Comparison of ENCODE assay signal across 8 cellular contexts in the genomic region with DNA sequence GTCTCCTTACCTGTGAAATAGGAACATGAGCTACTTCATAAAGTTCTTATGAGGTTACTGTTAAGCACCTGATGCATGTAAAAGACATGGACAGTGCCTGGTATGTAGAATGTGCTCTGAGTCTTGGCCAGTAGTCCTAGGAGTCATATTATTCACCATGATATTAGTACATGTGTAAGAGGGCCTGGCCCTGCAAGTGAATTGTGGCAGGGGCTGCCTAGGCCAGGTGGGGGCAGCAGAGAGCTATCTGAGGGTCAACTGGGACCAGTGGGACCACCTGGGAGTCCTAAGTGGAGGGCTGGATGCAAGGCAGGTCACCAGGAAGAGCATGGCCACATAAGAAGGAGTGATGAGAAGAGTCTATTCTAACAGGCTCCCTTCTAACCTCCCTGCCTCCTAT.
A peak's percentile ranks its signal among the peaks of the same experiment; 100 is the strongest.
DNase-seq lines count a peak whose midpoint lies in the region; ATAC-seq and TF ChIP-seq lines count a peak whose summit lies in the region.

No MANE protein-coding gene starts in this region.

- H3K4me1 ChIP-seq in SK-N-SH (ENCODE audit: control insufficient read depth in 1 of 2, insufficient read depth in 2 of 2, low read depth in 1 of 2, low read length in 1 of 2) = peaks cover 0 to 11% of the 10 kb centered on the region in 2 experiments; a peak in 1 of 4 replicates

- no peak overlapping the region for H3K4me3 Mint-ChIP-seq in stimulated activated naive B cell treated with anti-CD40 and anti-IgM and Interleukin-4, amounts not matched to agents 10 μg/mL and 1 μg/mL and 100 μg/mL, for 72 hours

- no peak overlapping the region for H3K27ac Mint-ChIP-seq in stimulated activated naive B cell treated with anti-CD40 and anti-IgM and Interleukin-4, amounts not matched to agents 10 μg/mL and 1 μg/mL and 100 μg/mL, for 72 hours

- DNase-seq in stimulated activated CD4-positive, alpha-beta T cell treated with anti-CD3 and anti-CD28 coated beads, Interleukin-15, amount 100 ng/mL, for 24 hours = peak; percentile 36
- DNase-seq in stimulated activated CD4-positive, alpha-beta T cell treated with anti-CD3 and anti-CD28 coated beads, Interleukin-4, amount 100 ng/mL, for 4 hours = no peak
- peak; percentile 63 for DNase-seq in SK-N-SH
- peak; percentile 52 for DNase-seq in left cardiac atrium
- DNase-seq in stimulated activated naive B cell treated with anti-CD40 and anti-IgM and Interleukin-4, amounts not matched to agents 10 μg/mL and 1 μg/mL and 100 μg/mL, for 72 hours = no peak
- DNase-seq in DMS153 (lab: John Stamatoyannopoulos, UW) = no peak

- no peaks in the 10 kb centered on the region for H3K4me1 Mint-ChIP-seq in stimulated activated naive B cell treated with anti-CD40 and anti-IgM and Interleukin-4, amounts not matched to agents 10 μg/mL and 1 μg/mL and 100 μg/mL, for 72 hours

- TF ChIP-seq EP300 in SK-N-SH (IDR thresholded peaks at IDR 0.05; ENCODE audit: borderline replicate concordance in 1 of 2, low read depth in 1 of 2, low read length in 1 of 2) = no peak

- ATAC-seq in HG03342 (IDR thresholded peaks at IDR 0.05; ENCODE audit: unreplicated experiment) (peak; percentile 48), left cardiac atrium (peak; percentile 25 to 58), HG02970 (IDR thresholded peaks at IDR 0.05; ENCODE audit: low FRiP score, unreplicated experiment) (no peak)
- peak; percentile 46 to 58 for ATAC-seq in stimulated activated naive B cell treated with anti-CD40 and anti-IgM and Interleukin-4, amounts not matched to agents 10 μg/mL and 1 μg/mL and 100 μg/mL, for 72 hours (replicated peaks)

- no peaks in the 10 kb centered on the region for H3K79me2 ChIP-seq in SK-N-SH (ENCODE audit: insufficient read depth)

- H3K4me2 ChIP-seq in SK-N-SH = no peak overlapping the region

- CTCF ChIA-PET in SK-N-SH (lab: Yijun Ruan, JAX) = interaction anchor here (0.6 to 3.8 kb wide), 17 partner anchors 9 to 787 kb away, joined by 3 to 14 read pairs (median 4); no protein-coding TSS in a partner anchor

- H4K20me1 ChIP-seq in SK-N-SH (ENCODE audit: insufficient read depth) = no peaks in the 10 kb centered on the region

- H2AFZ ChIP-seq in SK-N-SH (ENCODE audit: low read depth) = no peak overlapping the region

- TF ChIP-seq RAD21 in SK-N-SH (IDR thresholded peaks at IDR 0.05; ENCODE audit: low read length) = peak; percentile 86

- H3K4me3 ChIP-seq in SK-N-SH (ENCODE audit: low read depth in 2 of 2, low read length in 1 of 2) = no peak overlapping the region

- no peak overlapping the region; a peak in 1 of 4 replicates for H3K27ac ChIP-seq in SK-N-SH (ENCODE audit: low read depth in 2 of 2, low read length in 1 of 2)

- POLR2A ChIA-PET in SK-N-SH (lab: Yijun Ruan, JAX) = no interaction called here

- H3K27me3 ChIP-seq in SK-N-SH (ENCODE audit: insufficient read depth) = no peaks in the 10 kb centered on the region; the same call in 1 of the 2 replicates

- intact Hi-C loops in left cardiac atrium (cut with DNase I) = loop anchor here in 1 of 2 donors (10.0 kb wide), 2 partner anchors 158 to 788 kb away; no protein-coding TSS in a partner anchor

- H3K9me2 ChIP-seq in SK-N-SH = no peaks in the 10 kb centered on the region

- H3K9ac ChIP-seq in SK-N-SH = no peak overlapping the region

- peaks cover 0 to 8% of the 10 kb centered on the region in 2 donors for H3K27me3 Mint-ChIP-seq in stimulated activated naive B cell treated with anti-CD40 and anti-IgM and Interleukin-4, amounts not matched to agents 10 μg/mL and 1 μg/mL and 100 μg/mL, for 72 hours

- no peaks in the 10 kb centered on the region for H3F3A ChIP-seq in SK-N-SH (replicated peaks; ENCODE audit: insufficient read depth)

- H3K9me3 Mint-ChIP-seq in stimulated activated naive B cell treated with anti-CD40 and anti-IgM and Interleukin-4, amounts not matched to agents 10 μg/mL and 1 μg/mL and 100 μg/mL, for 72 hours = peaks cover 0 to 1% of the 10 kb centered on the region in 2 donors

- no peaks in the 10 kb centered on the region for H3K9me3 ChIP-seq in SK-N-SH

- TF ChIP-seq CTCF in SK-N-SH (IDR thresholded peaks at IDR 0.05) = peak; percentile 61

- H3K36me3 ChIP-seq in SK-N-SH (replicated peaks in 1 of 2; ENCODE audit: control insufficient read depth in 1 of 2, insufficient read depth in 2 of 2, low read length in 1 of 2) = no peaks in the 10 kb centered on the region

- H3K36me3 Mint-ChIP-seq in stimulated activated naive B cell treated with anti-CD40 and anti-IgM and Interleukin-4, amounts not matched to agents 10 μg/mL and 1 μg/mL and 100 μg/mL, for 72 hours = no peaks in the 10 kb centered on the region

TF ChIP-seq in SK-N-SH, 30 proteins besides CTCF, POLR2A, EP300 and RAD21:
- TF ChIP-seq NRF1 (IDR thresholded peaks at IDR 0.05; ENCODE audit: low read depth, low read length) (no peak), FOXJ3 (CRISPR knock-in tag; IDR thresholded peaks at IDR 0.05) (no peak), MXI1 (IDR thresholded peaks at IDR 0.05; ENCODE audit: low read depth, low read length) (peak; percentile 39; the same call in 1 of the 2 replicates), SMC3 (IDR thresholded peaks at IDR 0.05; ENCODE audit: low read depth, low read length) (peak; percentile 66; the same call in 1 of the 2 replicates), YY1 (IDR thresholded peaks at IDR 0.05; ENCODE audit: low read depth) (no peak), MEF2A (IDR thresholded peaks at IDR 0.05; ENCODE audit: borderline replicate concordance, low read depth) (no peak)
- TF ChIP-seq, protein P1, sequence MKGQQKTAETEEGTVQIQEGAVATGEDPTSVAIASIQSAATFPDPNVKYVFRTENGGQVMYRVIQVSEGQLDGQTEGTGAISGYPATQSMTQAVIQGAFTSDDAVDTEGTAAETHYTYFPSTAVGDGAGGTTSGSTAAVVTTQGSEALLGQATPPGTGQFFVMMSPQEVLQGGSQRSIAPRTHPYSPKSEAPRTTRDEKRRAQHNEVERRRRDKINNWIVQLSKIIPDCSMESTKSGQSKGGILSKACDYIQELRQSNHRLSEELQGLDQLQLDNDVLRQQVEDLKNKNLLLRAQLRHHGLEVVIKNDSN (IDR thresholded peaks at IDR 0.05; ENCODE audit: borderline replicate concordance, low read depth) = no peak
- TF ChIP-seq, protein P2, sequence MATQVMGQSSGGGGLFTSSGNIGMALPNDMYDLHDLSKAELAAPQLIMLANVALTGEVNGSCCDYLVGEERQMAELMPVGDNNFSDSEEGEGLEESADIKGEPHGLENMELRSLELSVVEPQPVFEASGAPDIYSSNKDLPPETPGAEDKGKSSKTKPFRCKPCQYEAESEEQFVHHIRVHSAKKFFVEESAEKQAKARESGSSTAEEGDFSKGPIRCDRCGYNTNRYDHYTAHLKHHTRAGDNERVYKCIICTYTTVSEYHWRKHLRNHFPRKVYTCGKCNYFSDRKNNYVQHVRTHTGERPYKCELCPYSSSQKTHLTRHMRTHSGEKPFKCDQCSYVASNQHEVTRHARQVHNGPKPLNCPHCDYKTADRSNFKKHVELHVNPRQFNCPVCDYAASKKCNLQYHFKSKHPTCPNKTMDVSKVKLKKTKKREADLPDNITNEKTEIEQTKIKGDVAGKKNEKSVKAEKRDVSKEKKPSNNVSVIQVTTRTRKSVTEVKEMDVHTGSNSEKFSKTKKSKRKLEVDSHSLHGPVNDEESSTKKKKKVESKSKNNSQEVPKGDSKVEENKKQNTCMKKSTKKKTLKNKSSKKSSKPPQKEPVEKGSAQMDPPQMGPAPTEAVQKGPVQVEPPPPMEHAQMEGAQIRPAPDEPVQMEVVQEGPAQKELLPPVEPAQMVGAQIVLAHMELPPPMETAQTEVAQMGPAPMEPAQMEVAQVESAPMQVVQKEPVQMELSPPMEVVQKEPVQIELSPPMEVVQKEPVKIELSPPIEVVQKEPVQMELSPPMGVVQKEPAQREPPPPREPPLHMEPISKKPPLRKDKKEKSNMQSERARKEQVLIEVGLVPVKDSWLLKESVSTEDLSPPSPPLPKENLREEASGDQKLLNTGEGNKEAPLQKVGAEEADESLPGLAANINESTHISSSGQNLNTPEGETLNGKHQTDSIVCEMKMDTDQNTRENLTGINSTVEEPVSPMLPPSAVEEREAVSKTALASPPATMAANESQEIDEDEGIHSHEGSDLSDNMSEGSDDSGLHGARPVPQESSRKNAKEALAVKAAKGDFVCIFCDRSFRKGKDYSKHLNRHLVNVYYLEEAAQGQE (IDR thresholded peaks at IDR 0.05; ENCODE audit: low read depth, low read length) = no peak
- TF ChIP-seq, protein P3, sequence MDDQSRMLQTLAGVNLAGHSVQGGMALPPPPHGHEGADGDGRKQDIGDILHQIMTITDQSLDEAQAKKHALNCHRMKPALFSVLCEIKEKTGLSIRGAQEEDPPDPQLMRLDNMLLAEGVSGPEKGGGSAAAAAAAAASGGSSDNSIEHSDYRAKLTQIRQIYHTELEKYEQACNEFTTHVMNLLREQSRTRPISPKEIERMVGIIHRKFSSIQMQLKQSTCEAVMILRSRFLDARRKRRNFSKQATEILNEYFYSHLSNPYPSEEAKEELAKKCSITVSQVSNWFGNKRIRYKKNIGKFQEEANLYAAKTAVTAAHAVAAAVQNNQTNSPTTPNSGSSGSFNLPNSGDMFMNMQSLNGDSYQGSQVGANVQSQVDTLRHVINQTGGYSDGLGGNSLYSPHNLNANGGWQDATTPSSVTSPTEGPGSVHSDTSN (IDR thresholded peaks at IDR 0.05) = no peak

Comparison
In these comparisons a context has a peak if more than half of its experiments do, and no peak if none do; other contexts are left out.
1. DNase-seq: peak in stimulated activated CD4-positive, alpha-beta T cell treated with anti-CD3 and anti-CD28 coated beads, Interleukin-15, amount 100 ng/mL, for 24 hours (single experiment), SK-N-SH (single experiment) and left cardiac atrium (single experiment); none in stimulated activated CD4-positive, alpha-beta T cell treated with anti-CD3 and anti-CD28 coated beads, Interleukin-4, amount 100 ng/mL, for 4 hours (0 of 2), stimulated activated naive B cell treated with anti-CD40 and anti-IgM and Interleukin-4, amounts not matched to agents 10 μg/mL and 1 μg/mL and 100 μg/mL, for 72 hours (single experiment) and DMS153 (single experiment).